ENCODE assay signal across 26 cellular contexts in genomic region chr18:27856839-27857238, GRCh38.
"Had no signal": no experiment of that assay in that cellular context is flagged by ENCODE, and none has a peak within 500 bp of the region (broad histone marks: within the 10 kb centered on the region; RNA-seq: fewer than 3 reads in every experiment).

No MANE protein-coding gene starts in this region.

- H3K27me3 Mint-ChIP-seq: central memory CD8-positive, alpha-beta T cell; naive B cell had no signal

- ATAC-seq: activated T-cell treated with anti-CD3 and anti-CD28 coated beads, Interleukin-2, amount 50 U/mL, for 72 hours; foreskin keratinocyte; heart left ventricle; left colon; right lobe of liver had no signal

- H3K4me3 Mint-ChIP-seq: activated T-cell treated with anti-CD3 and anti-CD28 coated beads, Interleukin-2, amount 50 U/mL, for 72 hours; central memory CD8-positive, alpha-beta T cell; immature natural killer cell; mesothelial cell of epicardium; naive B cell; nephron progenitor cell; T-helper 2 cell treated with Interferon-gamma antibody and Interleukin-4, amounts not matched to agents 5 μg/mL and 100 μg/mL, for 36 hours had no signal

- H3K4me1 Mint-ChIP-seq: central memory CD8-positive, alpha-beta T cell; naive B cell had no signal

- DNase-seq: activated CD4-positive, alpha-beta T cell treated with anti-CD3 and anti-CD28 coated beads, Interleukin-2, amount 50 U/mL, for 1 hour; activated effector memory CD4-positive, alpha-beta T cell treated with Interleukin-2 at 50 U/mL for 16 hours; activated naive CD4-positive, alpha-beta T cell treated with Interleukin-2 at 50 U/mL for 16 hours; activated T-cell treated with anti-CD3 and anti-CD28 coated beads for 4 hours; activated T-cell treated with anti-CD3 and anti-CD28 coated beads, Interleukin-2, amount 50 U/mL, for 72 hours; amygdala; dermis blood vessel endothelial cell; effector CD4-positive, alpha-beta T cell; foreskin keratinocyte; heart left ventricle; hypothalamus; immature natural killer cell; kidney; left colon; naive B cell; nephron progenitor cell; right lobe of liver; stimulated activated CD4-positive, alpha-beta T cell treated with anti-CD3 and anti-CD28 coated beads, Interleukin-12 subunit alpha, Interleukin-12 subunit beta, amount 100 ng/mL, for 4 hours; stimulated activated CD4-positive, alpha-beta T cell treated with anti-CD3 and anti-CD28 coated beads, Interleukin-4, amount 100 ng/mL, for 1 hour; stomach; thyroid gland; upper lobe of left lung had no signal

- H3K36me3 Mint-ChIP-seq: immature natural killer cell, naive B cell had no signal

- H3K27ac Mint-ChIP-seq: activated T-cell treated with anti-CD3 and anti-CD28 coated beads, Interleukin-2, amount 50 U/mL, for 72 hours; immature natural killer cell; mesothelial cell of epicardium; naive B cell; nephron progenitor cell; progenitor cell of endocrine pancreas; T-helper 2 cell treated with Interferon-gamma antibody and Interleukin-4, amounts not matched to agents 5 μg/mL and 100 μg/mL, for 36 hours had no signal
